ENCODE assay signal across 9 cellular contexts in genomic region chr15:47715856-47716445, GRCh38.
A peak's percentile ranks its signal among the peaks of the same experiment; 100 is the strongest.
DNase-seq lines count a peak whose midpoint lies in the region; TF ChIP-seq lines count a peak whose summit lies in the region.
"Had no signal": no experiment of that assay in that cellular context is flagged by ENCODE, and none has a peak within 500 bp of the region (broad histone marks: within the 10 kb centered on the region; RNA-seq: fewer than 3 reads in every experiment).

No MANE protein-coding gene starts in this region.

- CTCF ChIA-PET in HEK293 (lab: Yijun Ruan, JAX) = interaction anchor here (0.6 to 0.8 kb wide), 2 partner anchors 35 to 87 kb away, joined by 4 to 5 read pairs; no protein-coding TSS in a partner anchor

- peaks cover 6% of the 10 kb centered on the region for H3K4me1 ChIP-seq in HEK293 (ENCODE audit: control insufficient read depth, insufficient read depth, low read length)

- H3K4me3 ChIP-seq in HEK293 (ENCODE audit: low read depth, low read length) (no peak overlapping the region), skeletal muscle cell (ENCODE audit: low read depth, low read length) (no peak overlapping the region)

- peak in 43 of 51 donors; percentile 10 to 90 (median 54) for DNase-seq in hypothalamus (lab: John Stamatoyannopoulos, UW)
- DNase-seq in skeletal muscle cell (ENCODE audit: low read depth) = peak; percentile 36
- no peak for DNase-seq in HK-2 (ENCODE audit: unreplicated experiment)
- no peak for DNase-seq in activated gamma-delta T cell treated with Interleukin-2 at 50 U/mL for 16 hours
- DNase-seq in activated T-cell treated with anti-CD3 and anti-CD28 coated beads for 4 hours = no peak
- no peak for DNase-seq in 8988T
- DNase-seq: CD4-positive, alpha-beta memory T cell had no signal

- no peaks in the 10 kb centered on the region for H3K36me3 ChIP-seq in HEK293 (ENCODE audit: control insufficient read depth in 2 of 2, insufficient read depth in 1 of 2, low read length in 2 of 2)

- no peaks in the 10 kb centered on the region for H3K9me3 ChIP-seq in HEK293 (ENCODE audit: control insufficient read depth, insufficient read depth, low read depth, low read length)

- no peak for TF ChIP-seq CTCF in HEK293 (tag by site-specific recombination; IDR thresholded peaks at IDR 0.05)

- H3K27ac ChIP-seq in HEK293 (ENCODE audit: extremely low read depth, low read depth, low read length) (no peak overlapping the region), cingulate gyrus (ENCODE audit: low read depth, low read length) (peak overlapping the region; percentile 91)

- POLR2A ChIA-PET in HEK293 (lab: Yijun Ruan, JAX) = no interaction called here

TF ChIP-seq in HEK293, 187 proteins besides CTCF, POLR2A, EP300 and RAD21:
- TF ChIP-seq ZNF341 (tag by site-specific recombination; IDR thresholded peaks at IDR 0.05; ENCODE audit: low read depth) = peak; percentile 53
- TF ChIP-seq GFI1B (tag by site-specific recombination; IDR thresholded peaks at IDR 0.05) = no peak

Comparison
In these comparisons a context has a peak if more than half of its experiments do, and no peak if none do; other contexts are left out.
1. DNase-seq: peak in hypothalamus (43 of 51) and skeletal muscle cell (single experiment); none in HK-2 (single experiment), activated gamma-delta T cell treated with Interleukin-2 at 50 U/mL for 16 hours (single experiment), activated T-cell treated with anti-CD3 and anti-CD28 coated beads for 4 hours (single experiment) and 8988T (single experiment).